14 cellular contexts compared by ENCODE assay signal in genomic region chr17:58250344-58251011, GRCh38. TPM values are rescaled to one million over a fixed set of nuclear protein-coding genes. Genes with fewer than 3 reads are reported as not detected.
DNase-seq lines count a peak whose midpoint lies in the region; ATAC-seq, FAIRE-seq and TF ChIP-seq lines count a peak whose summit lies in the region.
"Had no signal": no experiment of that assay in that cellular context is flagged by ENCODE, and none has a peak within 500 bp of the region (broad histone marks: within the 10 kb centered on the region; RNA-seq: fewer than 3 reads in every experiment).

No MANE protein-coding gene starts in this region.

- POLR2A ChIA-PET in MCF 10A (lab: Yijun Ruan, JAX), result interaction anchor here (0.7 kb wide), 1 partner anchor 242 kb away, joined by 4 read pairs; no protein-coding TSS in a partner anchor

- no peak overlapping the region for H3K4me2 ChIP-seq in mammary epithelial cell (ENCODE audit: insufficient read depth, low read depth, low read length)

- CTCF ChIA-PET in mammary epithelial cell (lab: Charles Lee; ENCODE audit: low non-redundant PET) (interaction anchor here (0.5 kb wide), 1 partner anchor 847 kb away, joined by 3 read pairs; no protein-coding TSS in a partner anchor), MCF 10A (lab: Yijun Ruan, JAX) (interaction anchor here (0.5 to 1.5 kb wide), 4 partner anchors 14 to 129 kb away, joined by 3 to 7 read pairs (median 4); no protein-coding TSS in a partner anchor)
- CTCF ChIA-PET in activated naive CD4-positive, alpha-beta T cell treated with anti-CD3 and anti-CD28 coated beads for 36 hours (lab: Charles Lee), result interaction anchor here (0.6 to 2.1 kb wide), 28 partner anchors 9 to 447 kb away, joined by 3 to 13 read pairs (median 4); partner anchors contain the start of genes LPO, MKS1, MPO and RNF43

- peak overlapping the region; percentile 95 for H2AFZ ChIP-seq in mammary epithelial cell (ENCODE audit: low read depth, low read length)

- in situ Hi-C loops in mammary epithelial cell (cut with MboI; ENCODE audit: low sequenced_read_pairs in 2 of 2), result no loop called here
- in situ Hi-C loops in SK-MEL-5 (cut with HindIII; ENCODE audit: low pct_unique_long_range_greater_than_20kb, low sequenced_read_pairs), result no loop called here

- no peak for TF ChIP-seq CTCF in mammary epithelial cell (conservative IDR thresholded peaks at IDR 0.05 in 1 of 2, IDR thresholded peaks at IDR 0.05 in 1 of 2; ENCODE audit: extremely low read depth in 1 of 2, insufficient read depth in 1 of 2, low read depth in 1 of 2, low read length in 2 of 2)
- TF ChIP-seq CTCF in MCF 10A (IDR thresholded peaks at IDR 0.05; ENCODE audit: unreplicated experiment), result no peak
- no peak for TF ChIP-seq CTCF in glutamatergic neuron (IDR thresholded peaks at IDR 0.05; ENCODE audit: partially characterized antibody, unreplicated experiment)
- no peak for TF ChIP-seq CTCF in dorsolateral prefrontal cortex (IDR thresholded peaks at IDR 0.05 in 54 of 56, conservative IDR thresholded peaks at IDR 0.05 in 2 of 56; ENCODE audit: low read depth in 1 of 56, partially characterized antibody in 56 of 56)

- H3K27ac ChIP-seq in mammary epithelial cell (ENCODE audit: insufficient read depth, low read depth, low read length) (no peak overlapping the region), dorsolateral prefrontal cortex (no peak overlapping the region)
- H3K27ac ChIP-seq: gastroesophageal sphincter, parathyroid adenoma had no signal

- H3K9me3 Mint-ChIP-seq in MCF 10A (ENCODE audit: unreplicated experiment) (no peaks in the 10 kb centered on the region), glutamatergic neuron (ENCODE audit: unreplicated experiment) (peaks cover 2% of the 10 kb centered on the region)
- no peaks in the 10 kb centered on the region for H3K9me3 Mint-ChIP-seq in activated naive CD4-positive, alpha-beta T cell treated with anti-CD3 and anti-CD28 coated beads for 36 hours
- H3K9me3 Mint-ChIP-seq: activated CD4-positive, alpha-beta memory T cell treated with anti-CD3 and anti-CD28 coated beads, Interleukin-2, amount 10 ng/mL, durations not matched to agents 7 days and 5 days had no signal

- no peaks in the 10 kb centered on the region for H4K20me1 ChIP-seq in mammary epithelial cell (ENCODE audit: insufficient read depth, low read length)

- 85% methylated on average over 12 of the region's 12 CpGs for WGBS in mammary epithelial cell (ENCODE audit: low coverage, missing lambda C conversion rate)

- ATAC-seq in HG02840 (IDR thresholded peaks at IDR 0.05; ENCODE audit: low FRiP score, unreplicated experiment), result no peak

- dilution Hi-C loops in mammary epithelial cell (cut with HindIII; ENCODE audit: low sequenced_read_pairs), result no loop called here

- H3K27me3 Mint-ChIP-seq in MCF 10A (ENCODE audit: insufficient read depth, unreplicated experiment) (peaks cover 63% of the 10 kb centered on the region), glutamatergic neuron (ENCODE audit: unreplicated experiment) (peaks cover 5% of the 10 kb centered on the region)
- peaks cover 3% of the 10 kb centered on the region for H3K27me3 Mint-ChIP-seq in activated naive CD4-positive, alpha-beta T cell treated with anti-CD3 and anti-CD28 coated beads for 36 hours (ENCODE audit: low read depth)

- H3K4me3 Mint-ChIP-seq in MCF 10A (ENCODE audit: unreplicated experiment) (no peak overlapping the region), glutamatergic neuron (ENCODE audit: unreplicated experiment) (peak overlapping the region; percentile 5)
- no peak overlapping the region for H3K4me3 Mint-ChIP-seq in activated naive CD4-positive, alpha-beta T cell treated with anti-CD3 and anti-CD28 coated beads for 36 hours

- no peak overlapping the region for H3K4me3 ChIP-seq in mammary epithelial cell (replicated peaks in 1 of 3; ENCODE audit: insufficient read depth in 1 of 3, low read depth in 2 of 3, low read length in 3 of 3)
- peak overlapping the region in 1 of 59 donors; percentile 74 for H3K4me3 ChIP-seq in dorsolateral prefrontal cortex

- H3K36me3 Mint-ChIP-seq in MCF 10A (ENCODE audit: insufficient read depth, unreplicated experiment) (no peaks in the 10 kb centered on the region), glutamatergic neuron (ENCODE audit: unreplicated experiment) (no peaks in the 10 kb centered on the region)
- no peaks in the 10 kb centered on the region for H3K36me3 Mint-ChIP-seq in activated naive CD4-positive, alpha-beta T cell treated with anti-CD3 and anti-CD28 coated beads for 36 hours (ENCODE audit: low read depth)

- DNase-seq in mammary epithelial cell (no peak), MCF 10A (ENCODE audit: unreplicated experiment) (no peak), SK-MEL-5 (ENCODE audit: low read depth, low spot score) (peak; percentile 65), glutamatergic neuron (no peak), urothelium cell line (ENCODE audit: low spot score) (no peak), dorsolateral prefrontal cortex (no peak)
- DNase-seq in activated naive CD4-positive, alpha-beta T cell treated with anti-CD3 and anti-CD28 coated beads for 36 hours, result no peak
- DNase-seq: T1000 had no signal

- H3K9me3 ChIP-seq in mammary epithelial cell (replicated peaks; ENCODE audit: insufficient read depth, low read length), result no peaks in the 10 kb centered on the region
- H3K9me3 ChIP-seq: gastroesophageal sphincter had no signal

- no peaks in the 10 kb centered on the region for H3K36me3 ChIP-seq in mammary epithelial cell (ENCODE audit: insufficient read depth, low read length)
- H3K36me3 ChIP-seq: gastroesophageal sphincter had no signal

- intact Hi-C loops in mammary epithelial cell (cut with micrococcal nuclease) (no loop called here), MCF 10A (cut with micrococcal nuclease) (no loop called here), dorsolateral prefrontal cortex (cut with DNase I) (no loop called here)
- intact Hi-C loops in activated naive CD4-positive, alpha-beta T cell treated with anti-CD3 and anti-CD28 coated beads for 36 hours (cut with micrococcal nuclease), result no loop called here

- no peak overlapping the region for H3K9ac ChIP-seq in mammary epithelial cell (ENCODE audit: insufficient read depth, low read length)
- H3K9ac ChIP-seq: parathyroid adenoma had no signal

- H3K4me1 Mint-ChIP-seq in MCF 10A (ENCODE audit: insufficient read depth, unreplicated experiment) (no peaks in the 10 kb centered on the region), glutamatergic neuron (ENCODE audit: low read depth, unreplicated experiment) (no peaks in the 10 kb centered on the region)
- peaks cover 11% of the 10 kb centered on the region for H3K4me1 Mint-ChIP-seq in activated naive CD4-positive, alpha-beta T cell treated with anti-CD3 and anti-CD28 coated beads for 36 hours (ENCODE audit: low read depth)

- BruUV-seq in mammary epithelial cell (replicated peaks; lab: Mats Ljungman, UMichigan) (no TSS peak), MCF 10A (replicated peaks; lab: Mats Ljungman, UMichigan) (no TSS peak)

- H3K27ac Mint-ChIP-seq in MCF 10A (ENCODE audit: low read depth, unreplicated experiment) (no peak overlapping the region), glutamatergic neuron (ENCODE audit: unreplicated experiment) (no peak overlapping the region)
- no peak overlapping the region for H3K27ac Mint-ChIP-seq in activated naive CD4-positive, alpha-beta T cell treated with anti-CD3 and anti-CD28 coated beads for 36 hours
- H3K27ac Mint-ChIP-seq: activated CD4-positive, alpha-beta memory T cell treated with anti-CD3 and anti-CD28 coated beads, Interleukin-2, amount 10 ng/mL, durations not matched to agents 7 days and 5 days had no signal

- peaks cover 7% of the 10 kb centered on the region for H3K27me3 ChIP-seq in mammary epithelial cell (ENCODE audit: insufficient read depth, low read length)
- peaks cover 0 to 13% (median 2%) of the 10 kb centered on the region in 45 donors for H3K27me3 ChIP-seq in dorsolateral prefrontal cortex

- H3K79me2 ChIP-seq in mammary epithelial cell (ENCODE audit: insufficient read depth, low read length), result no peaks in the 10 kb centered on the region
- H3K79me2 ChIP-seq: parathyroid adenoma had no signal

- FAIRE-seq in urothelium cell line (lab: Jason Lieb, UNC), result peak; percentile 53

- peaks cover 8% of the 10 kb centered on the region for H3K4me1 ChIP-seq in mammary epithelial cell (ENCODE audit: insufficient read depth, low read length)

RNA-seq across cellular contexts. Expression of gene LPO, which starts 12.1 kb away (rescaled TPM):
- total RNA-seq in mammary epithelial cell (not detected), MCF 10A (2022) (not detected in 2 replicates), glutamatergic neuron (ENCODE audit: unreplicated experiment) (not detected), dorsolateral prefrontal cortex (1 to 10 TPM in 8 of 120 experiments, under 1 TPM in 65, not detected in 47; 0.14 to 2.1 (median 0.46) TPM)
- not detected for polyA plus RNA-seq in mammary epithelial cell
- polyA minus RNA-seq in mammary epithelial cell, result not detected
- not detected in 2 replicates for total RNA-seq in SK-MEL-5 (2014; rRNA removed; shearing (Covaris generic))
- 0.12 and 0.58 TPM in 2 replicates for polyA plus RNA-seq in SK-MEL-5 (2015; cell fraction: cytosol; rRNA removed)
- polyA plus RNA-seq in SK-MEL-5 (2015; cell fraction: nucleus; rRNA removed), result 0.20 TPM in 1 of 2 replicates, not detected in the other
- not detected for total RNA-seq in activated naive CD4-positive, alpha-beta T cell treated with anti-CD3 and anti-CD28 coated beads for 36 hours
- total RNA-seq: activated CD4-positive, alpha-beta memory T cell treated with anti-CD3 and anti-CD28 coated beads, Interleukin-2, amount 10 ng/mL, durations not matched to agents 7 days and 5 days; endothelial cell of umbilical vein; subcutaneous adipose tissue had no signal
- polyA plus RNA-seq: endothelial cell of umbilical vein had no signal

RNA-seq across cellular contexts. Expression of gene MPO, which starts 30.3 kb away (rescaled TPM):
- total RNA-seq in mammary epithelial cell (not detected), MCF 10A (2022) (0.19 TPM in 1 of 2 replicates, not detected in the other), glutamatergic neuron (ENCODE audit: unreplicated experiment) (not detected), dorsolateral prefrontal cortex (1 to 10 TPM in 85 of 120 experiments, under 1 TPM in 35; 0.24 to 8.7 (median 1.6) TPM)
- not detected for polyA plus RNA-seq in mammary epithelial cell
- polyA minus RNA-seq in mammary epithelial cell, result not detected
- total RNA-seq in SK-MEL-5 (2014; rRNA removed; shearing (Covaris generic)), result not detected in 2 replicates
- not detected in 2 replicates for polyA plus RNA-seq in SK-MEL-5 (2015; cell fraction: cytosol; rRNA removed)
- not detected in 2 replicates for polyA plus RNA-seq in SK-MEL-5 (2015; cell fraction: nucleus; rRNA removed)
- total RNA-seq in activated naive CD4-positive, alpha-beta T cell treated with anti-CD3 and anti-CD28 coated beads for 36 hours, result not detected
- total RNA-seq: endothelial cell of umbilical vein had no signal
- polyA plus RNA-seq: endothelial cell of umbilical vein had no signal

RNA-seq across cellular contexts. Expression of gene MKS1, which starts 31.4 kb away (rescaled TPM):
- total RNA-seq in mammary epithelial cell (10 to 100 TPM; 17.5 to 24.0 TPM), MCF 10A (2022) (15.4 and 22.8 TPM in 2 replicates), glutamatergic neuron (ENCODE audit: unreplicated experiment) (41.8 TPM), dorsolateral prefrontal cortex (10 to 100 TPM; 16.0 to 48.1 (median 25.0) TPM)
- polyA plus RNA-seq in mammary epithelial cell, result 11.4 TPM
- polyA minus RNA-seq in mammary epithelial cell, result 30.9 TPM
- total RNA-seq in SK-MEL-5 (2014; rRNA removed; shearing (Covaris generic)), result 13.7 and 15.0 TPM in 2 replicates
- 15.8 and 20.5 TPM in 2 replicates for polyA plus RNA-seq in SK-MEL-5 (2015; cell fraction: cytosol; rRNA removed)
- 113 and 122 TPM in 2 replicates for polyA plus RNA-seq in SK-MEL-5 (2015; cell fraction: nucleus; rRNA removed)
- total RNA-seq in activated naive CD4-positive, alpha-beta T cell treated with anti-CD3 and anti-CD28 coated beads for 36 hours, result 10 to 100 TPM; 27.1 to 29.2 TPM

RNA-seq across cellular contexts. Expression of gene EPX, which starts 58.0 kb away (rescaled TPM):
- total RNA-seq in mammary epithelial cell (not detected), MCF 10A (2022) (not detected in 2 replicates), glutamatergic neuron (ENCODE audit: unreplicated experiment) (not detected), dorsolateral prefrontal cortex (not detected)
- not detected for polyA plus RNA-seq in mammary epithelial cell
- not detected for polyA minus RNA-seq in mammary epithelial cell
- 0.27 TPM in 1 of 2 replicates, not detected in the other for total RNA-seq in SK-MEL-5 (2014; rRNA removed; shearing (Covaris generic))
- polyA plus RNA-seq in SK-MEL-5 (2015; cell fraction: cytosol; rRNA removed), result 0.02 and 0.04 TPM in 2 replicates
- polyA plus RNA-seq in SK-MEL-5 (2015; cell fraction: nucleus; rRNA removed), result not detected in 2 replicates
- not detected for total RNA-seq in activated naive CD4-positive, alpha-beta T cell treated with anti-CD3 and anti-CD28 coated beads for 36 hours
- total RNA-seq: activated CD4-positive, alpha-beta memory T cell treated with anti-CD3 and anti-CD28 coated beads, Interleukin-2, amount 10 ng/mL, durations not matched to agents 7 days and 5 days; endothelial cell of umbilical vein; gastroesophageal sphincter; subcutaneous adipose tissue had no signal
- polyA plus RNA-seq: endothelial cell of umbilical vein had no signal
